In the genomic region with DNA sequence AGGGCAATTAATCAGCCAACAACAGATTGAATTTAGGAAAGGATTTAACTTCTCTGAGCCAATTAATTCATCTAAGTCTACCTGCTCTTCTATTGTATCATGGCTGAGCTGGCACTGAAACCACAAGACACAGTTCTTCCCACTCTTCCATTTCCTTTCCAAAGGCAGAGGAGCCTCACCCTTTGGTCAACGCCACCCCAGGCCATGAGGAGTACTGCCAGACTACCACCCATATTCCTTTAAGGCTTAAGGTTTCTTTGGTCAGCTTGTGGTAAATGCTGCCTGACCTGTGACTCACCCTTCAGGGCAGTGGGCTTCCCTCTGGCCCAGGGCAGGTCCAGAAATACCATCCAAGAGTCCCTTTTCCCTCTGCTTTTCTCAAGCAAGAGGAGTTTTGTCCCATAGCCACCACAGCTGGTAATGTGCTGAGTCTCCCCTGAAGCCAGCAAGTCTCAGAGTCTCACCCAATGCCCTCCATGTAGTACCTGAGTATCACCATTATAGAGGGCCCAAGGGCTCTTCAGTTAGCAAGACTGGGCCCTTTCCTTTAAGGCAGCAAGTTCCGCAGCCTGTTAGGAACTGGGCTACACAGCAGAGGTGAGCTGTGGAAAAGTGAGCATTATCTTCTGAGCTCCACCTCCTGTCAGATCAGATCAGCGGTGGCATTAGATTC, we compare ENCODE assay signal across 10 cellular contexts.
DNase-seq lines count a peak whose midpoint lies in the region; ATAC-seq and TF ChIP-seq lines count a peak whose summit lies in the region.
"Had no signal": no experiment of that assay in that cellular context is flagged by ENCODE, and none has a peak within 500 bp of the region (broad histone marks: within the 10 kb centered on the region; RNA-seq: fewer than 3 reads in every experiment).

No MANE protein-coding gene starts in this region.

- H2AFZ ChIP-seq in GM23338 = no peak overlapping the region

- ATAC-seq in GM23338 (peak; percentile 66), GM19328 (IDR thresholded peaks at IDR 0.05; ENCODE audit: unreplicated experiment) (no peak)
- ATAC-seq: sciatic nerve had no signal

- no peaks in the 10 kb centered on the region for H4K20me1 ChIP-seq in GM23338 (replicated peaks; ENCODE audit: insufficient read depth)

- TF ChIP-seq CTCF in GM23338 (conservative IDR thresholded peaks at IDR 0.05; ENCODE audit: low read depth in 2 of 2) (peak; percentile 26 to 36; a peak in 2 of 4 replicates), chondrocyte (IDR thresholded peaks at IDR 0.05) (peak; percentile 47), retinal pigment epithelial cell (conservative IDR thresholded peaks at IDR 0.05; ENCODE audit: low read depth, low read length) (peak; percentile 61)

- H3K79me2 ChIP-seq in GM23338 (replicated peaks; ENCODE audit: insufficient read depth) = no peaks in the 10 kb centered on the region

- 0 out of 2 replicates have a peak, but pooled peaks cover 4% of the 10 kb centered on the region for H3K9me2 ChIP-seq in GM23338 (ENCODE audit: insufficient read depth)

- H3K27ac Mint-ChIP-seq in GM23338 (no peak overlapping the region), chondrocyte (ENCODE audit: unreplicated experiment) (no peak overlapping the region)

- H3K27me3 Mint-ChIP-seq in GM23338 (ENCODE audit: insufficient read depth, low read depth, poor library complexity) (peaks cover 2% of the 10 kb centered on the region), chondrocyte (ENCODE audit: low read depth) (no peaks in the 10 kb centered on the region)

- no peaks in the 10 kb centered on the region for H3K9me3 ChIP-seq in NT2/D1 (ENCODE audit: insufficient read depth, low read length)

- no peak overlapping the region for H3K4me3 Mint-ChIP-seq in GM23338
- no peak overlapping the region for H3K4me3 Mint-ChIP-seq in chondrocyte (ENCODE audit: unreplicated experiment)

- H3K4me2 ChIP-seq in GM23338 = no peak overlapping the region

- H3K36me3 ChIP-seq in GM23338 (ENCODE audit: insufficient read depth) (no peaks in the 10 kb centered on the region), NT2/D1 (ENCODE audit: insufficient read depth, insufficient read length, low read length) (no peaks in the 10 kb centered on the region)

- H3K4me3 ChIP-seq in GM23338 = no peak overlapping the region
- no peak overlapping the region for H3K4me3 ChIP-seq in NT2/D1 (ENCODE audit: insufficient read length, low read depth)
- H3K4me3 ChIP-seq in retinal pigment epithelial cell (ENCODE audit: low read length) = no peak overlapping the region

- H3F3A ChIP-seq in GM23338 (replicated peaks; ENCODE audit: low read depth) = no peaks in the 10 kb centered on the region

- no peaks in the 10 kb centered on the region for H3K36me3 Mint-ChIP-seq in GM23338 (ENCODE audit: low read depth)
- H3K36me3 Mint-ChIP-seq in chondrocyte (ENCODE audit: low read depth) = no peaks in the 10 kb centered on the region

- no peaks in the 10 kb centered on the region for H3K4me1 Mint-ChIP-seq in GM23338
- H3K4me1 Mint-ChIP-seq in chondrocyte (ENCODE audit: low read depth) = peaks cover 15% of the 10 kb centered on the region

- no peaks in the 10 kb centered on the region; the same call in 2 of the 3 replicates for H3K9me3 Mint-ChIP-seq in GM23338
- H3K9me3 Mint-ChIP-seq in chondrocyte (ENCODE audit: low read depth) = no peaks in the 10 kb centered on the region

- H3K27me3 ChIP-seq in GM23338 (ENCODE audit: insufficient read depth) = no peaks in the 10 kb centered on the region
- H3K27me3 ChIP-seq in NT2/D1 (ENCODE audit: insufficient read depth, insufficient read length) = no peaks in the 10 kb centered on the region

- no peak overlapping the region for H3K9ac ChIP-seq in NT2/D1 (ENCODE audit: insufficient read length, low read depth)

- DNase-seq in GM23338 (ENCODE audit: low spot score) (peak; percentile 61), NT2/D1 (ENCODE audit: low read depth, low spot score) (peak; percentile 11), chondrocyte (ENCODE audit: low spot score) (no peak), retinal pigment epithelial cell (ENCODE audit: low read depth) (no peak), midbrain (lab: John Stamatoyannopoulos, UW) (no peak)
- DNase-seq in activated CD4-positive, alpha-beta T cell treated with anti-CD3 and anti-CD28 coated beads for 4 hours = no peak
- DNase-seq: anterior cingulate cortex, NCI-H2081 treated with DMSO at 0.1 percent for 48 hours had no signal

- H3K27ac ChIP-seq in GM23338 (ENCODE audit: low read depth) = no peak overlapping the region

- no peaks in the 10 kb centered on the region for H3K4me1 ChIP-seq in GM23338 (ENCODE audit: insufficient read depth)
- H3K4me1 ChIP-seq in NT2/D1 (ENCODE audit: insufficient read depth, insufficient read length) = no peaks in the 10 kb centered on the region

TF ChIP-seq in GM23338, 12 proteins besides CTCF, POLR2A, EP300 and RAD21 (continues in another document):
- TF ChIP-seq ZNF331 (CRISPR knock-in tag; IDR thresholded peaks at IDR 0.05; ENCODE audit: low read depth) (no peak), EZH2phosphoT487 (IDR thresholded peaks at IDR 0.05; ENCODE audit: unreplicated experiment) (no peak), POLR2AphosphoS5 (IDR thresholded peaks at IDR 0.05; ENCODE audit: low read depth) (no peak), JUNB (IDR thresholded peaks at IDR 0.05; ENCODE audit: unreplicated experiment) (no peak), NANOG (IDR thresholded peaks at IDR 0.05; ENCODE audit: borderline replicate concordance) (no peak), EZH2 (IDR thresholded peaks at IDR 0.05; ENCODE audit: low read depth, unreplicated experiment) (no peak), ZNF114 (CRISPR knock-in tag; IDR thresholded peaks at IDR 0.05) (no peak), ETS1 (IDR thresholded peaks at IDR 0.05) (no peak), CREB1 (CRISPR knock-in tag; IDR thresholded peaks at IDR 0.05; ENCODE audit: low read depth) (no peak), STAT1 (IDR thresholded peaks at IDR 0.05; ENCODE audit: unreplicated experiment) (no peak)
- TF ChIP-seq, protein P1, sequence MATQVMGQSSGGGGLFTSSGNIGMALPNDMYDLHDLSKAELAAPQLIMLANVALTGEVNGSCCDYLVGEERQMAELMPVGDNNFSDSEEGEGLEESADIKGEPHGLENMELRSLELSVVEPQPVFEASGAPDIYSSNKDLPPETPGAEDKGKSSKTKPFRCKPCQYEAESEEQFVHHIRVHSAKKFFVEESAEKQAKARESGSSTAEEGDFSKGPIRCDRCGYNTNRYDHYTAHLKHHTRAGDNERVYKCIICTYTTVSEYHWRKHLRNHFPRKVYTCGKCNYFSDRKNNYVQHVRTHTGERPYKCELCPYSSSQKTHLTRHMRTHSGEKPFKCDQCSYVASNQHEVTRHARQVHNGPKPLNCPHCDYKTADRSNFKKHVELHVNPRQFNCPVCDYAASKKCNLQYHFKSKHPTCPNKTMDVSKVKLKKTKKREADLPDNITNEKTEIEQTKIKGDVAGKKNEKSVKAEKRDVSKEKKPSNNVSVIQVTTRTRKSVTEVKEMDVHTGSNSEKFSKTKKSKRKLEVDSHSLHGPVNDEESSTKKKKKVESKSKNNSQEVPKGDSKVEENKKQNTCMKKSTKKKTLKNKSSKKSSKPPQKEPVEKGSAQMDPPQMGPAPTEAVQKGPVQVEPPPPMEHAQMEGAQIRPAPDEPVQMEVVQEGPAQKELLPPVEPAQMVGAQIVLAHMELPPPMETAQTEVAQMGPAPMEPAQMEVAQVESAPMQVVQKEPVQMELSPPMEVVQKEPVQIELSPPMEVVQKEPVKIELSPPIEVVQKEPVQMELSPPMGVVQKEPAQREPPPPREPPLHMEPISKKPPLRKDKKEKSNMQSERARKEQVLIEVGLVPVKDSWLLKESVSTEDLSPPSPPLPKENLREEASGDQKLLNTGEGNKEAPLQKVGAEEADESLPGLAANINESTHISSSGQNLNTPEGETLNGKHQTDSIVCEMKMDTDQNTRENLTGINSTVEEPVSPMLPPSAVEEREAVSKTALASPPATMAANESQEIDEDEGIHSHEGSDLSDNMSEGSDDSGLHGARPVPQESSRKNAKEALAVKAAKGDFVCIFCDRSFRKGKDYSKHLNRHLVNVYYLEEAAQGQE (IDR thresholded peaks at IDR 0.05; ENCODE audit: unreplicated experiment) = no peak

Comparison
In these comparisons a context has a peak if more than half of its experiments do, and no peak if none do; other contexts are left out.
1. DNase-seq: peak in GM23338 (single experiment) and NT2/D1 (single experiment); none in chondrocyte (single experiment), retinal pigment epithelial cell (single experiment), midbrain (single experiment) and activated CD4-positive, alpha-beta T cell treated with anti-CD3 and anti-CD28 coated beads for 4 hours (0 of 2).
2. Peak in every context shown above with its lines, with median percentiles within 50 percentile points of each other: CTCF ChIP-seq.